ENCODE assay signal across 4 cellular contexts in the genomic region with DNA sequence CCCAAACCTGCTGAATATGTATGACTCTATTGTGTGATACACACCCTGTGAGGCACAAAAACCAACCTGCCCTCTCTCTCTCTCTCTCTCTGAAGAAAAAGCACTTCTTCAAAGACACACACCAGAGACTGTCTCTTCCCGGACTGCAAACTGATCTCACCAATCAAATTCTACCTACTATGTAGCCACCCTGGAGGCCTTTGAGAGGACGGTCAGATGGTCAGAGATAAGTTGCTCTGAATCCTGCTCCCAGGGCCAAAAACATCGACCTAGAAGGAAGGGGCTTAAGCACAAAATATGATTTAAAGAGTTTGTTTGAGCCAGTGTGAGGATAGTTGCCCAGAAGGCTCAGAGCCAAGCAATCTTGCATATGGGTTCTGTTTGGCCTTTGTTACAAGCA. TPM values are rescaled to one million over a fixed set of nuclear protein-coding genes. Genes with fewer than 3 reads are reported as not detected.
"Had no signal": no experiment of that assay in that cellular context is flagged by ENCODE, and none has a peak within 500 bp of the region (broad histone marks: within the 10 kb centered on the region; RNA-seq: fewer than 3 reads in every experiment).

No MANE protein-coding gene starts in this region.

RNA-seq across cellular contexts. Expression of gene PPIAL4F, which starts 59.2 kb away (rescaled TPM):
- total RNA-seq: astrocyte, NCI-H460, PC-9, SK-MEL-5 had no signal
